ENCODE assay signal across 24 cellular contexts in the genomic region with DNA sequence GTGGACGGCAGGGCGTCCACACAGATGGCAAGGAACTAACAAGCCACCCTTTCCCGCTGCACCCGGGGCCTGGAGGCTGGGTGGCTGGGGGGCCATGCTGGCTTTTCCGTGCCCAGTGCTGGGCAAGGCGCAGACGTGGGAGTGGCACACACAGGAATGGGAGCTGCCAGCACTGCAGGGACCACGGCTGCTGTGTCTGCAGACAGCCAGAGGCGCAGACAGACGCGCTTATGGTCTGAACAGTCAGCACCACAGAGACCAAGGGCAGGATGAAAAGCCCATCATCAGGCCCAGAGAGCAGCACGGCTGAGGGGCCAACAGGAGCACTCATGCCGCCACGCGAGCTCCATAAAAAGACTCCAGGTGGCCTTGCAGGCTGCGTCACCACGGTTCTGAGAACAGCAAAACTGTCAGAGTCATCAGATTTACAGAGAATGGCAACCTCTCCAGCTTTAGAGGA. TPM values are rescaled to one million over a fixed set of nuclear protein-coding genes. Genes with fewer than 3 reads are reported as not detected.
DNase-seq lines count a peak whose midpoint lies in the region; ATAC-seq, FAIRE-seq and TF ChIP-seq lines count a peak whose summit lies in the region.
"Had no signal": no experiment of that assay in that cellular context is flagged by ENCODE, and none has a peak within 500 bp of the region (broad histone marks: within the 10 kb centered on the region; RNA-seq: fewer than 3 reads in every experiment).

No MANE protein-coding gene starts in this region.

- 89% methylated on average over 15 of the region's 17 CpGs for WGBS in K562 (ENCODE audit: insufficient coverage, low coverage, missing lambda C conversion rate)

- H3K4me1 ChIP-seq in K562 (replicated peaks in 1 of 2; ENCODE audit: control insufficient read depth in 2 of 2, insufficient read depth in 2 of 2, low read length in 2 of 2), result peaks cover 0 to 23% of the 10 kb centered on the region in 2 experiments; a peak in 1 of 5 replicates
- H3K4me1 ChIP-seq: ascending aorta, BE2C, Caco-2, pancreas, stomach had no signal

- H3K79me2 ChIP-seq in K562 (ENCODE audit: control insufficient read depth, insufficient read depth, low read length), result peaks cover 11% of the 10 kb centered on the region

- no peaks in the 10 kb centered on the region for H3K27me3 Mint-ChIP-seq in natural killer cell treated with Interleukin-12 subunit alpha and Interleukin-12 subunit beta and Interleukin-15 and Interleukin-18, amount 100 ng/mL, for 72 hours
- H3K27me3 Mint-ChIP-seq: type B pancreatic cell had no signal

- intact Hi-C loops in K562 (cut with micrococcal nuclease) (no loop called here), posterior vena cava (cut with DNase I) (no loop called here)

- no peak overlapping the region for H3K27ac ChIP-seq in K562 (ENCODE audit: extremely low read depth, low read depth, low read length)
- H3K27ac ChIP-seq: ascending aorta, pancreas, stomach had no signal

- TF ChIP-seq EP300 in K562 (IDR thresholded peaks at IDR 0.05; ENCODE audit: low read length), result no peak

- BruUV-seq in K562 (replicated peaks; lab: Mats Ljungman, UMichigan), result no TSS peak

- H3K4me3 ChIP-seq in K562, result no peak overlapping the region
- H3K4me3 ChIP-seq: ascending aorta, lung, pancreas, stomach had no signal

- peaks cover 3% of the 10 kb centered on the region for H4K20me1 ChIP-seq in K562 (replicated peaks; ENCODE audit: control insufficient read depth, insufficient read depth, low read length)

- no peaks in the 10 kb centered on the region for H3K9me3 ChIP-seq in K562 (replicated peaks; ENCODE audit: control insufficient read depth, insufficient read depth, low read depth, low read length)
- H3K9me3 ChIP-seq: ascending aorta, BE2C, Caco-2, pancreas, stomach had no signal

- peaks cover 74% of the 10 kb centered on the region; the same call in 2 of the 3 replicates for H3K36me3 ChIP-seq in K562 (ENCODE audit: control insufficient read depth, insufficient read depth, low read length)
- H3K36me3 ChIP-seq: BE2C had no signal

- no peak overlapping the region for H2AFZ ChIP-seq in K562 (ENCODE audit: low read depth, low read length)

- no peak overlapping the region for H3K27ac Mint-ChIP-seq in natural killer cell treated with Interleukin-12 subunit alpha and Interleukin-12 subunit beta and Interleukin-15 and Interleukin-18, amount 100 ng/mL, for 72 hours
- H3K27ac Mint-ChIP-seq: type B pancreatic cell had no signal

- no peak for TF ChIP-seq RAD21 in K562 (CRISPR knock-in tag; conservative IDR thresholded peaks at IDR 0.05 in 1 of 2, IDR thresholded peaks at IDR 0.05 in 1 of 2)

- no peak for FAIRE-seq in K562 (lab: Jason Lieb, UNC)
- FAIRE-seq: colon, endothelial cell of umbilical vein, pancreas had no signal

- no peaks in the 10 kb centered on the region for H3K9me3 Mint-ChIP-seq in natural killer cell treated with Interleukin-12 subunit alpha and Interleukin-12 subunit beta and Interleukin-15 and Interleukin-18, amount 100 ng/mL, for 72 hours
- H3K9me3 Mint-ChIP-seq: type B pancreatic cell had no signal

- H3K36me3 Mint-ChIP-seq in natural killer cell treated with Interleukin-12 subunit alpha and Interleukin-12 subunit beta and Interleukin-15 and Interleukin-18, amount 100 ng/mL, for 72 hours, result no peaks in the 10 kb centered on the region
- H3K36me3 Mint-ChIP-seq: type B pancreatic cell had no signal

- DNase-seq in DMS79 treated with DMSO at 0.1 percent for 48 hours (lab: John Stamatoyannopoulos, UW) (peak; percentile 61), MV-4-11 (lab: John Stamatoyannopoulos, UW) (peak; percentile 32), K562 (ENCODE audit: extremely low read depth in 1 of 4, low spot score in 3 of 4) (no peak), posterior vena cava (ENCODE audit: low spot score) (no peak)
- DNase-seq in natural killer cell treated with Interleukin-12 subunit alpha and Interleukin-12 subunit beta and Interleukin-15 and Interleukin-18, amount 100 ng/mL, for 72 hours (ENCODE audit: low spot score), result no peak
- DNase-seq in stimulated activated naive CD4-positive, alpha-beta T cell (lab: John Stamatoyannopoulos, UW), result no peak
- DNase-seq: activated CD4-positive, alpha-beta T cell treated with anti-CD3 and anti-CD28 coated beads, Interleukin-2, amount 50 U/mL, for 4 hours; activated naive CD4-positive, alpha-beta T cell; activated T-cell treated with anti-CD3 and anti-CD28 coated beads for 4 hours; BE2C; Caco-2; NCI-H1436; NCI-H510A; pancreas; Right ventricle myocardium superior; stomach; T-helper 1 cell had no signal

- in situ Hi-C loops in K562 (cut with MboI), result no loop called here

- ATAC-seq in K562 (no peak), GM18498 (IDR thresholded peaks at IDR 0.05; ENCODE audit: unreplicated experiment) (no peak)
- no peak for ATAC-seq in natural killer cell treated with Interleukin-12 subunit alpha and Interleukin-12 subunit beta and Interleukin-15 and Interleukin-18, amount 100 ng/mL, for 72 hours

- CTCF ChIA-PET in K562 (lab: Yijun Ruan, JAX; ENCODE audit: low intra/inter-chr PET ratio), result no interaction called here

- peak overlapping the region; percentile 10 for H3K4me3 Mint-ChIP-seq in natural killer cell treated with Interleukin-12 subunit alpha and Interleukin-12 subunit beta and Interleukin-15 and Interleukin-18, amount 100 ng/mL, for 72 hours
- H3K4me3 Mint-ChIP-seq: type B pancreatic cell had no signal

- no peak for TF ChIP-seq CTCF in K562 (IDR thresholded peaks at IDR 0.05 in 2 of 3, conservative IDR thresholded peaks at IDR 0.05 in 1 of 3; ENCODE audit: insufficient read depth in 2 of 3, low read depth in 1 of 3, low read length in 3 of 3)

- no peak for TF ChIP-seq POLR2A in K562 (conservative IDR thresholded peaks at IDR 0.05)

- H3K27me3 ChIP-seq in K562 (ENCODE audit: control insufficient read depth in 2 of 2, insufficient read depth in 2 of 2, low read length in 2 of 2), result no peaks in the 10 kb centered on the region
- H3K27me3 ChIP-seq: ascending aorta, BE2C, pancreas, stomach had no signal

- H3K4me2 ChIP-seq in K562 (ENCODE audit: insufficient read depth, low read length), result no peak overlapping the region

- POLR2A ChIA-PET in K562 (lab: Yijun Ruan, JAX), result interaction anchor here (0.6 kb wide), 1 partner anchor 689 kb away, joined by 3 read pairs; no protein-coding TSS in a partner anchor

- H3K4me1 Mint-ChIP-seq in natural killer cell treated with Interleukin-12 subunit alpha and Interleukin-12 subunit beta and Interleukin-15 and Interleukin-18, amount 100 ng/mL, for 72 hours (ENCODE audit: low read depth in 2 of 2), result peaks cover 24 to 40% of the 10 kb centered on the region in 2 donors

- peak overlapping the region in 1 of 2 experiments; percentile 64; a peak in 1 of 4 replicates for H3K9ac ChIP-seq in K562 (ENCODE audit: insufficient read depth in 1 of 2, low read depth in 2 of 2, low read length in 2 of 2)

- no peaks in the 10 kb centered on the region for H3K9me1 ChIP-seq in K562 (ENCODE audit: control insufficient read depth, insufficient read depth, low read length)

RNA-seq across cellular contexts. Expression of gene PDIA2, which starts 24.0 kb away (rescaled TPM):
- 5.5 and 10.4 TPM in 2 replicates for total RNA-seq in K562 (2011; cell fraction: chromatin; rRNA removed; ENCODE audit: low replicate concordance)
- total RNA-seq in K562 (2011; cell fraction: nucleolus; rRNA removed), result 5.5 and 6.5 TPM in 2 replicates
- total RNA-seq in K562 (2011; cell fraction: nucleoplasm; rRNA removed), result 4.2 and 4.3 TPM in 2 replicates
- 0.20 and 0.23 TPM in 2 replicates for total RNA-seq in K562 (2014; rRNA removed)
- total RNA-seq in K562 (2014; rRNA removed; fragmentation: Illumina TruSeq; extraction: Trizol), result not detected in 2 replicates
- not detected in 2 replicates for total RNA-seq in K562 (2015; rRNA removed; fragmentation: Illumina TruSeq; extraction: Trizol)
- total RNA-seq in K562 (2021), result 0.58 and 0.67 TPM in 2 replicates
- polyA plus RNA-seq in K562 (2011; rRNA removed), result 0.92 and 1.0 TPM in 2 replicates
- 0.19 and 0.66 TPM in 2 replicates for polyA plus RNA-seq in K562 (2011; cell fraction: cytosol; rRNA removed)
- polyA plus RNA-seq in K562 (2011; cell fraction: nucleus; rRNA removed), result 9.1 and 13.2 TPM in 2 replicates
- 0.17 and 0.33 TPM in 2 replicates for polyA plus RNA-seq in K562 (2012)
- 0.13 and 0.19 TPM in 2 replicates for polyA plus RNA-seq in K562 (2014; fragmentation: Illumina TruSeq; extraction: Trizol)
- polyA plus RNA-seq in K562 (2014; fragmentation: Nextera tagmentation; extraction: Ambion mirVana), result not detected
- polyA plus RNA-seq in K562 (2014; rRNA removed), result 0.18 and 0.23 TPM in 2 replicates
- polyA minus RNA-seq in K562 (2011; rRNA and poly(A)+ RNA removed), result 0.15 TPM in 1 of 2 replicates, not detected in the other
- polyA minus RNA-seq in K562 (2011; cell fraction: cytosol; rRNA and poly(A)+ RNA removed), result not detected in 2 replicates
- polyA minus RNA-seq in K562 (2011; cell fraction: nucleus; rRNA and poly(A)+ RNA removed), result 0.81 and 1.2 TPM in 2 replicates
- total RNA-seq in natural killer cell treated with Interleukin-12 subunit alpha and Interleukin-12 subunit beta and Interleukin-15 and Interleukin-18, amount 100 ng/mL, for 72 hours, result not detected
- under 1 TPM; 0.86 to 0.88 TPM for total RNA-seq in posterior vena cava
- total RNA-seq: ascending aorta, endothelial cell of umbilical vein had no signal

RNA-seq across cellular contexts. Expression of gene ARHGDIG, which starts 26.6 kb away (rescaled TPM):
- 2.2 and 9.2 TPM in 2 replicates for total RNA-seq in K562 (2011; cell fraction: chromatin; rRNA removed; ENCODE audit: low replicate concordance)
- total RNA-seq in K562 (2011; cell fraction: nucleolus; rRNA removed), result 6.4 and 8.8 TPM in 2 replicates
- total RNA-seq in K562 (2011; cell fraction: nucleoplasm; rRNA removed), result 4.1 and 5.6 TPM in 2 replicates
- total RNA-seq in K562 (2014; rRNA removed), result 0.64 and 2.2 TPM in 2 replicates
- total RNA-seq in K562 (2014; rRNA removed; fragmentation: Illumina TruSeq; extraction: Trizol), result 0.36 and 0.41 TPM in 2 replicates
- 0.19 and 0.40 TPM in 2 replicates for total RNA-seq in K562 (2015; rRNA removed; fragmentation: Illumina TruSeq; extraction: Trizol)
- 0.69 and 1.6 TPM in 2 replicates for total RNA-seq in K562 (2021)
- polyA plus RNA-seq in K562 (2011; rRNA removed), result 2.0 and 2.5 TPM in 2 replicates
- 3.0 and 6.0 TPM in 2 replicates for polyA plus RNA-seq in K562 (2011; cell fraction: cytosol; rRNA removed)
- 9.6 and 15.6 TPM in 2 replicates for polyA plus RNA-seq in K562 (2011; cell fraction: nucleus; rRNA removed)
- polyA plus RNA-seq in K562 (2012), result 0.71 and 0.74 TPM in 2 replicates
- polyA plus RNA-seq in K562 (2014; fragmentation: Illumina TruSeq; extraction: Trizol), result 0.37 and 0.84 TPM in 2 replicates
- polyA plus RNA-seq in K562 (2014; fragmentation: Nextera tagmentation; extraction: Ambion mirVana), result not detected
- 0.86 and 1.8 TPM in 2 replicates for polyA plus RNA-seq in K562 (2014; rRNA removed)
- 0.18 and 0.46 TPM in 2 replicates for polyA minus RNA-seq in K562 (2011; rRNA and poly(A)+ RNA removed)
- 0.95 and 1.5 TPM in 2 replicates for polyA minus RNA-seq in K562 (2011; cell fraction: cytosol; rRNA and poly(A)+ RNA removed)
- 0.78 and 1.6 TPM in 2 replicates for polyA minus RNA-seq in K562 (2011; cell fraction: nucleus; rRNA and poly(A)+ RNA removed)
- not detected for total RNA-seq in natural killer cell treated with Interleukin-12 subunit alpha and Interleukin-12 subunit beta and Interleukin-15 and Interleukin-18, amount 100 ng/mL, for 72 hours
- total RNA-seq in posterior vena cava, result under 1 TPM; 0.38 to 0.97 TPM
- total RNA-seq: ascending aorta, LHCN-M2 had no signal

RNA-seq across cellular contexts. Expression of gene RGS11, which starts 31.2 kb away (rescaled TPM):
- total RNA-seq in K562 (2011; cell fraction: chromatin; rRNA removed; ENCODE audit: low replicate concordance), result 0.07 TPM in 1 of 2 replicates, not detected in the other
- total RNA-seq in K562 (2011; cell fraction: nucleolus; rRNA removed), result not detected in 2 replicates
- total RNA-seq in K562 (2011; cell fraction: nucleoplasm; rRNA removed), result not detected in 2 replicates
- total RNA-seq in K562 (2014; rRNA removed) (not detected in 2 replicates), K562 (2014; rRNA removed; fragmentation: Illumina TruSeq; extraction: Trizol) (not detected in 2 replicates), K562 (2015; rRNA removed; fragmentation: Illumina TruSeq; extraction: Trizol) (not detected in 2 replicates), K562 (2021) (not detected in 2 replicates), posterior vena cava (10 to 100 TPM in 1 of 2 donors, 1 to 10 TPM in 1; 7.7 to 10.6 TPM)
- polyA plus RNA-seq in K562 (2011; rRNA removed) (not detected in 2 replicates), K562 (2014; fragmentation: Illumina TruSeq; extraction: Trizol) (not detected in 2 replicates), K562 (2014; fragmentation: Nextera tagmentation; extraction: Ambion mirVana) (not detected), K562 (2014; rRNA removed) (not detected in 2 replicates)
- not detected in 2 replicates for polyA plus RNA-seq in K562 (2011; cell fraction: cytosol; rRNA removed)
- polyA plus RNA-seq in K562 (2011; cell fraction: nucleus; rRNA removed), result not detected in 2 replicates
- polyA plus RNA-seq in K562 (2012), result not detected in 2 replicates
- polyA minus RNA-seq in K562 (2011; rRNA and poly(A)+ RNA removed), result not detected in 2 replicates
- polyA minus RNA-seq in K562 (2011; cell fraction: cytosol; rRNA and poly(A)+ RNA removed), result not detected in 2 replicates
- not detected in 2 replicates for polyA minus RNA-seq in K562 (2011; cell fraction: nucleus; rRNA and poly(A)+ RNA removed)
- not detected for total RNA-seq in natural killer cell treated with Interleukin-12 subunit alpha and Interleukin-12 subunit beta and Interleukin-15 and Interleukin-18, amount 100 ng/mL, for 72 hours

RNA-seq across cellular contexts. Expression of gene AXIN1, which starts 45.6 kb away (rescaled TPM):
- 41.5 and 88.6 TPM in 2 replicates for total RNA-seq in K562 (2011; cell fraction: chromatin; rRNA removed; ENCODE audit: low replicate concordance)
- 39.7 and 42.5 TPM in 2 replicates for total RNA-seq in K562 (2011; cell fraction: nucleolus; rRNA removed)
- total RNA-seq in K562 (2011; cell fraction: nucleoplasm; rRNA removed), result 23.8 and 31.0 TPM in 2 replicates
- total RNA-seq in K562 (2014; rRNA removed), result 53.9 and 65.3 TPM in 2 replicates
- 13.1 and 16.0 TPM in 2 replicates for total RNA-seq in K562 (2014; rRNA removed; fragmentation: Illumina TruSeq; extraction: Trizol)
- total RNA-seq in K562 (2015; rRNA removed; fragmentation: Illumina TruSeq; extraction: Trizol), result 28.1 and 28.6 TPM in 2 replicates
- 49.9 and 58.0 TPM in 2 replicates for total RNA-seq in K562 (2021)
- 7.4 and 13.0 TPM in 2 replicates for polyA plus RNA-seq in K562 (2011; rRNA removed)
- polyA plus RNA-seq in K562 (2011; cell fraction: cytosol; rRNA removed), result 13.6 and 26.9 TPM in 2 replicates
- 20.6 and 36.7 TPM in 2 replicates for polyA plus RNA-seq in K562 (2011; cell fraction: nucleus; rRNA removed)
- 26.0 and 33.9 TPM in 2 replicates for polyA plus RNA-seq in K562 (2012)
- polyA plus RNA-seq in K562 (2014; fragmentation: Illumina TruSeq; extraction: Trizol), result 25.9 and 36.3 TPM in 2 replicates
- polyA plus RNA-seq in K562 (2014; fragmentation: Nextera tagmentation; extraction: Ambion mirVana), result under 1 TPM; 0.42 to 0.77 TPM
- 36.8 and 40.5 TPM in 2 replicates for polyA plus RNA-seq in K562 (2014; rRNA removed)
- 9.0 and 13.1 TPM in 2 replicates for polyA minus RNA-seq in K562 (2011; rRNA and poly(A)+ RNA removed)
- 16.1 and 34.2 TPM in 2 replicates for polyA minus RNA-seq in K562 (2011; cell fraction: cytosol; rRNA and poly(A)+ RNA removed)
- 14.3 and 14.4 TPM in 2 replicates for polyA minus RNA-seq in K562 (2011; cell fraction: nucleus; rRNA and poly(A)+ RNA removed)
- total RNA-seq in natural killer cell treated with Interleukin-12 subunit alpha and Interleukin-12 subunit beta and Interleukin-15 and Interleukin-18, amount 100 ng/mL, for 72 hours, result 10 to 100 TPM; 20.1 to 29.1 TPM
- total RNA-seq in posterior vena cava, result 10 to 100 TPM; 13.4 to 19.0 TPM

Comparison
In these comparisons a context has a peak if more than half of its experiments do, and no peak if none do; other contexts are left out.
1. DNase-seq: peak in DMS79 treated with DMSO at 0.1 percent for 48 hours (single experiment) and MV-4-11 (single experiment); none in K562 (0 of 4), natural killer cell treated with Interleukin-12 subunit alpha and Interleukin-12 subunit beta and Interleukin-15 and Interleukin-18, amount 100 ng/mL, for 72 hours (single experiment), stimulated activated naive CD4-positive, alpha-beta T cell (0 of 6) and posterior vena cava (single experiment).
2. RNA of gene RGS11, which starts 31.2 kb away (total RNA-seq): 7.7 to 10.6 TPM in posterior vena cava; not detected in natural killer cell treated with Interleukin-12 subunit alpha and Interleukin-12 subunit beta and Interleukin-15 and Interleukin-18, amount 100 ng/mL, for 72 hours and 0.07 TPM in K562; every median in the first group is over 4 times any median in the second.